ENCODE assay signal across 18 cellular contexts in the genomic region with DNA sequence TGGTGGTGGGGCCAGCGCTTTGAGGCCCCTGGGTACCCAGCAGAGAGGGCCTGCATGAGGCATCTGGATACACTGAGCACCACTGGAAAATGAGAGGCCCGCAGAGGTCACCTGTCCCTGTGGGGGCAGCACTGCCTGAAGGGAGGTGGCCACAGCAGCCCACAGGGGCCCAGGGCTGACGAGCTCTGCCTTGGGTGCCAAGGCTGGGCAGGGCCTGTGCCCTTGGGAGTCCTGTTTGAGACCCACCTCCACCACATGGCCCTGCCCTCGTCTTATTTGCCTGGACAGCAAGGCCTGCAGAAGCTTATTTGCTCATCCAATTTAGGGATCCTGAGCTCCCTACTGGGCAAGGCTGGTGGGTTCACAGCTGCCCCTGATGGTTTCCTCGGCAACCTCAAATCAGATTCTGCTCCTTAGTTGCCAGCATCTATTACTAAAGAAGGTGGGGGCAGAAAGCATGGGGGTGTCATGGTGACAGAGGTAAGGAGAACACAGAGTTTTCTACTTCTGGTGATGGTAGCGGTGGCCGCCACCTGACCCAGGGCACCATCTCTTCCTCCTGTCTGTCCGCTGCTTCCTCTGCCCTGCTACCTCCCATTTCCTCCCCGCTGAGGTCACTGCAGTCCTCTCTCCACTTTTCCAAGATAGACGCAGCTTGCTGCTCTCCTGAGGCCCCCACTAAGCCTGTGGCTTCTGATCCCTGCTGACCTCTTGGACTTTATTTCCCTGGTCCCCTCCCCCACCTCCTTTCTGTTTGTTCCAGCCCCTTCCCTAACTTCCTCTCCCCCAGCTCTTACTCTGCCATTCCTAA.
A peak's percentile ranks its signal among the peaks of the same experiment; 100 is the strongest.
DNase-seq lines count a peak whose midpoint lies in the region; ATAC-seq, FAIRE-seq and TF ChIP-seq lines count a peak whose summit lies in the region.
"Had no signal": no experiment of that assay in that cellular context is flagged by ENCODE, and none has a peak within 500 bp of the region (broad histone marks: within the 10 kb centered on the region; RNA-seq: fewer than 3 reads in every experiment).

No MANE protein-coding gene starts in this region.

- TF ChIP-seq EP300 in HepG2 (IDR thresholded peaks at IDR 0.05; ENCODE audit: low read depth in 2 of 2, low read length in 2 of 2) (no peak), HepG2 (CRISPR knock-in tag; IDR thresholded peaks at IDR 0.05; ENCODE audit: borderline replicate concordance) (no peak)

- POLR2A ChIA-PET in HepG2 (lab: Yijun Ruan, JAX), result no interaction called here

- H4K20me1 ChIP-seq in HepG2 (ENCODE audit: insufficient read depth, low read length), result no peaks in the 10 kb centered on the region

- no peak overlapping the region for H3K23ac ChIP-seq in neuronal stem cell (ENCODE audit: low read depth, low read length, poor library complexity)

- WGBS in HepG2 (ENCODE audit: low lambda C conversion rate), result 28% methylated on average over 7 of the region's 10 CpGs
- WGBS in neuronal stem cell (ENCODE audit: extremely low coverage in 2 of 2, insufficient read length in 2 of 2, insufficient replicate concordance in 1 of 2), 2 donors, result no CpG with 5 or more reads among the region's 10 CpGs

- no TSS peak for BruUV-seq in HepG2 (replicated peaks; lab: Mats Ljungman, UMichigan)

- peaks cover 58% of the 10 kb centered on the region for H3K4me1 ChIP-seq in HepG2 (ENCODE audit: insufficient read depth, low read length)
- peaks cover 5 to 11% of the 10 kb centered on the region in 2 donors for H3K4me1 ChIP-seq in neuronal stem cell (ENCODE audit: control insufficient read depth in 2 of 2, insufficient read depth in 1 of 2, low read depth in 1 of 2, low read length in 2 of 2)

- peak overlapping the region; percentile 63 for H2AK5ac ChIP-seq in neuronal stem cell (ENCODE audit: low read depth, low read length)

- H3K14ac ChIP-seq in neuronal stem cell (ENCODE audit: low read length), result no peak overlapping the region

- no peak overlapping the region for H2BK15ac ChIP-seq in neuronal stem cell (ENCODE audit: low read length)

- TF ChIP-seq CTCF in HepG2 (CRISPR knock-in tag; IDR thresholded peaks at IDR 0.05), result 0 out of 2 replicates have a peak, but pooled peaks have one; percentile 7

- peak overlapping the region; percentile 73 for H2BK12ac ChIP-seq in neuronal stem cell (ENCODE audit: low read length)

- no peak overlapping the region for H2BK5ac ChIP-seq in neuronal stem cell (ENCODE audit: low read length)

- no peaks in the 10 kb centered on the region for H3K36me3 ChIP-seq in HepG2 (replicated peaks in 1 of 2; ENCODE audit: control insufficient read depth in 1 of 2, insufficient read depth in 2 of 2, low read length in 2 of 2)
- H3K36me3 ChIP-seq in neuronal stem cell (replicated peaks in 1 of 2; ENCODE audit: control insufficient read depth in 2 of 2, insufficient read depth in 2 of 2, low read length in 2 of 2), result no peaks in the 10 kb centered on the region

- peak; percentile 28 for ATAC-seq in HepG2
- no peak for ATAC-seq in HG02623 (IDR thresholded peaks at IDR 0.05; ENCODE audit: unreplicated experiment)
- ATAC-seq: A549, HCT116 had no signal

- no peak overlapping the region for H3K18ac ChIP-seq in neuronal stem cell (ENCODE audit: low read length)

- peak; percentile 47 for FAIRE-seq in HepG2 (lab: Jason Lieb, UNC)
- FAIRE-seq: A549, D721Med, H1 had no signal

- peak; percentile 70 for DNase-seq in NCI-H82 (lab: John Stamatoyannopoulos, UW)
- peak; percentile 48 for DNase-seq in dermis blood vessel endothelial cell
- DNase-seq in HepG2 (ENCODE audit: low spot score), result no peak
- DNase-seq in neuronal stem cell (ENCODE audit: low spot score), result no peak
- no peak for DNase-seq in 8988T
- no peak for DNase-seq in NCI-H1092 (lab: John Stamatoyannopoulos, UW)
- DNase-seq: DMS79, Kasumi-1, NCI-H187, NCI-H446 treated with DMSO at 0.1 percent for 48 hours, NCI-H69, OCI-M1, Right ventricle myocardium superior had no signal

- peaks cover 0 to 2% of the 10 kb centered on the region in 2 experiments; a peak in 1 of 5 replicates for H3K27me3 ChIP-seq in HepG2 (ENCODE audit: control insufficient read depth in 1 of 2, insufficient read depth in 2 of 2, low read length in 2 of 2)
- H3K27me3 ChIP-seq in neuronal stem cell (ENCODE audit: control insufficient read depth in 3 of 3, insufficient read depth in 3 of 3, low read depth in 1 of 3, low read length in 3 of 3), result peaks cover 0 to 3% (median 0%) of the 10 kb centered on the region in 3 experiments

- no peaks in the 10 kb centered on the region for H3K79me1 ChIP-seq in neuronal stem cell (ENCODE audit: low read depth, low read length)

- peak overlapping the region; percentile 59 for H3K4me2 ChIP-seq in HepG2 (ENCODE audit: low read depth, low read length)
- no peak overlapping the region for H3K4me2 ChIP-seq in neuronal stem cell (ENCODE audit: insufficient read depth, low read length, poor library complexity, severe bottlenecking)
- H3K4me2 ChIP-seq: A549 had no signal

- no peak overlapping the region for H4K8ac ChIP-seq in neuronal stem cell (ENCODE audit: low read depth, low read length)

- CTCF ChIA-PET in HepG2 (lab: Yijun Ruan, JAX; ENCODE audit: low intra/inter-chr PET ratio, low total read pairs), result no interaction called here

- no peak overlapping the region for H3K9ac ChIP-seq in HepG2 (ENCODE audit: insufficient read depth, low read depth, low read length)
- H3K9ac ChIP-seq in neuronal stem cell (ENCODE audit: low read depth, low read length, poor library complexity), result no peak overlapping the region

- no peak for TF ChIP-seq RAD21 in HepG2 (CRISPR knock-in tag; IDR thresholded peaks at IDR 0.05)

- H3K27ac ChIP-seq in HepG2 (ENCODE audit: extremely low read length, insufficient read depth, low read length) (peak overlapping the region; percentile 34), neuronal stem cell (replicated peaks; ENCODE audit: low read length) (no peak overlapping the region)
- H3K27ac ChIP-seq: A549 had no signal

- H2AFZ ChIP-seq in HepG2 (ENCODE audit: low read length), result no peak overlapping the region
- no peak overlapping the region for H2AFZ ChIP-seq in neuronal stem cell (ENCODE audit: low read length)

- intact Hi-C loops in HepG2 (cut with micrococcal nuclease; ENCODE audit: unreplicated experiment), result no loop called here

- in situ Hi-C loops in HepG2 (cut with HindIII; ENCODE audit: extremely low pct_ligation_motif_present, low pct_unique_long_range_greater_than_20kb), result no loop called here

- H3K79me2 ChIP-seq in HepG2 (ENCODE audit: insufficient read depth, low read length), result no peaks in the 10 kb centered on the region

- no peak overlapping the region for H2BK120ac ChIP-seq in neuronal stem cell (ENCODE audit: low read depth, low read length)

- H4K91ac ChIP-seq in neuronal stem cell (ENCODE audit: low read depth, low read length, poor library complexity), result no peak overlapping the region

- H3K4me3 ChIP-seq in HepG2 (replicated peaks in 1 of 3; ENCODE audit: insufficient read depth in 1 of 3, low read depth in 2 of 3, low read length in 3 of 3) (peak overlapping the region in 1 of 3 experiments; percentile 43; a peak in 3 of 6 replicates), neuronal stem cell (ENCODE audit: low read length in 2 of 2) (no peak overlapping the region)
- H3K4me3 ChIP-seq: A549 had no signal

- no peak overlapping the region for H3K4ac ChIP-seq in neuronal stem cell (ENCODE audit: low read length)

- no peaks in the 10 kb centered on the region for H3K9me3 ChIP-seq in HepG2 (ENCODE audit: low read length)
- no peaks in the 10 kb centered on the region for H3K9me3 ChIP-seq in neuronal stem cell (replicated peaks in 1 of 2; ENCODE audit: control insufficient read depth in 2 of 2, insufficient read depth in 1 of 2, low read depth in 1 of 2, low read length in 2 of 2)
- H3K9me3 ChIP-seq: A549 had no signal

- no peak for TF ChIP-seq POLR2A in HepG2 (IDR thresholded peaks at IDR 0.05; ENCODE audit: insufficient read depth in 1 of 2, low read depth in 2 of 2, low read length in 2 of 2)

TF ChIP-seq in HepG2, 621 proteins besides CTCF, POLR2A, EP300 and RAD21 (continues in another document):
- TF ChIP-seq XRCC5 (optimal IDR thresholded peaks at IDR 0.05; ENCODE audit: low read length) (no peak), ZFY (CRISPR knock-in tag; IDR thresholded peaks at IDR 0.05) (peak; percentile 12; the same call in 1 of the 2 replicates), RBAK (CRISPR knock-in tag; IDR thresholded peaks at IDR 0.05) (no peak), GATAD2A (CRISPR knock-in tag; IDR thresholded peaks at IDR 0.05) (0 out of 2 replicates have a peak, but pooled peaks have one; percentile 23), KAT8 (CRISPR knock-in tag; IDR thresholded peaks at IDR 0.05) (0 out of 2 replicates have a peak, but pooled peaks have one; percentile 29), GRHL1 (CRISPR knock-in tag; conservative IDR thresholded peaks at IDR 0.05) (no peak), ZNF749 (CRISPR knock-in tag; IDR thresholded peaks at IDR 0.05; ENCODE audit: borderline replicate concordance) (no peak), HIVEP1 (CRISPR knock-in tag; IDR thresholded peaks at IDR 0.05) (no peak), ZNF672 (CRISPR knock-in tag; IDR thresholded peaks at IDR 0.05) (no peak), ATM (IDR thresholded peaks at IDR 0.05; ENCODE audit: borderline replicate concordance) (no peak), ARHGAP35 (CRISPR knock-in tag; IDR thresholded peaks at IDR 0.05; ENCODE audit: borderline replicate concordance) (no peak)

Comparison
In these comparisons a context has a peak if more than half of its experiments do, and no peak if none do; other contexts are left out.
1. DNase-seq: peak in NCI-H82 (single experiment) and dermis blood vessel endothelial cell (single experiment); none in HepG2 (single experiment), neuronal stem cell (single experiment), 8988T (single experiment) and NCI-H1092 (single experiment).